Comparison of ENCODE assay signal across 3 cellular contexts in genomic region chr4:102961813-102962212, GRCh38. TPM values are rescaled to one million over a fixed set of nuclear protein-coding genes. Genes with fewer than 3 reads are reported as not detected.
"Had no signal": no experiment of that assay in that cellular context is flagged by ENCODE, and none has a peak within 500 bp of the region (broad histone marks: within the 10 kb centered on the region; RNA-seq: fewer than 3 reads in every experiment).

No MANE protein-coding gene starts in this region.

RNA-seq across cellular contexts. Expression of gene SLC9B1, which starts 57.7 kb away (rescaled TPM):
- total RNA-seq: GM23248, H4, H7 had no signal
